Comparison of ENCODE assay signal across 1 cellular context in genomic region chr1:1429671-1430073, GRCh38.
TF ChIP-seq lines count a peak whose summit lies in the region.

No MANE protein-coding gene starts in this region.

TF ChIP-seq in SK-N-SH, 30 proteins besides CTCF, POLR2A, EP300 and RAD21 (continued from another document):
- TF ChIP-seq USF2 (IDR thresholded peaks at IDR 0.05; ENCODE audit: borderline replicate concordance, low read depth, low read length), result no peak
- no peak for TF ChIP-seq JUND (IDR thresholded peaks at IDR 0.05)
- no peak for TF ChIP-seq USF1 (IDR thresholded peaks at IDR 0.05; ENCODE audit: borderline replicate concordance, low read depth)
- no peak for TF ChIP-seq TEAD4 (IDR thresholded peaks at IDR 0.05; ENCODE audit: borderline replicate concordance, insufficient read depth)
- no peak for TF ChIP-seq YY1 (IDR thresholded peaks at IDR 0.05; ENCODE audit: low read depth)
- no peak for TF ChIP-seq NRF1 (IDR thresholded peaks at IDR 0.05; ENCODE audit: low read depth, low read length)
- TF ChIP-seq REST (IDR thresholded peaks at IDR 0.05; ENCODE audit: low read depth, low read length), result no peak
